In the genomic region with DNA sequence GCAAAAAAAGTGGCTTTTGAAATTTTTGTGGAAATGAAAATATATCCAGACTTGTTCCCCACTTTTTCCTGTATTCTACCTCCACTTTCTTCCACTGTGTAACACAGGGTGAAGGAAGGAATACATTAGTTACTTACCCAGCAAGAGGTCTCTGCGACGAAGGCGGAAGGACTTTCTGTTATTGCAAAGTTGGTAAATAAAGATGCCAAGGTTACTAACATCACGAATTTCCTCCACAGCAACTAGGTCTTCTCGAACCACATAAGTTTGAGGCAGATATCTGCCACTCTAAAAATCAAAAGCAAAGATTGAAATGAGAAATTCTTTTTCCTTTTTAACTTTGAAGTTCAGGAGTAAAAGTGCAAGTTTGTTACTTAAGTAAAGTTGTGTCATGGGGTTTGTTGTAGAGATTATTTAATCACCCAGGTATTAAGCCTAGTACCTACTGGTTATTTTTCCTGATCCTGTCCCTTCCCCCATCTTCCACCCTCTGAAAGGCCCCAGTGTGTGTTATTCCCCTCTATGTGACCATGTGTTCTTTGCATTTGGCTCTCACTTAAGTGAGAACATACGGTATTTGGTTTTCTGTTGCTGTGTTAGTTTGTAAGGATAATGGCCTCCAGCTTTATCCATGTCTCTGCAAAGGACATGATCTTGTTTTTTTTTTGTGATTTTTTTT, we compare ENCODE assay signal across 33 cellular contexts. TPM values are rescaled to one million over a fixed set of nuclear protein-coding genes. Genes with fewer than 3 reads are reported as not detected.
A peak's percentile ranks its signal among the peaks of the same experiment; 100 is the strongest.
DNase-seq lines count a peak whose midpoint lies in the region; ATAC-seq, FAIRE-seq and TF ChIP-seq lines count a peak whose summit lies in the region.
"Had no signal": no experiment of that assay in that cellular context is flagged by ENCODE, and none has a peak within 500 bp of the region (broad histone marks: within the 10 kb centered on the region; RNA-seq: fewer than 3 reads in every experiment).

No MANE protein-coding gene starts in this region.

- peaks cover 53% of the 10 kb centered on the region for H3K36me3 Mint-ChIP-seq in activated T-cell treated with anti-CD3 and anti-CD28 coated beads, Interleukin-2, amount 50 U/mL, for 24 hours (ENCODE audit: low read depth)
- H3K36me3 Mint-ChIP-seq in CD8-positive, alpha-beta T cell = peaks cover 49% of the 10 kb centered on the region
- peaks cover 41% of the 10 kb centered on the region for H3K36me3 Mint-ChIP-seq in activated CD4-positive, alpha-beta memory T cell treated with anti-CD3 and anti-CD28 coated beads for 36 hours
- H3K36me3 Mint-ChIP-seq in astrocyte (ENCODE audit: low read depth, unreplicated experiment) (no peaks in the 10 kb centered on the region), natural killer cell (no peaks in the 10 kb centered on the region)
- H3K36me3 Mint-ChIP-seq: neural progenitor cell had no signal

- no peak overlapping the region for H3K27ac ChIP-seq in CD8-positive, alpha-beta T cell (ENCODE audit: low read depth, low read length)
- H3K27ac ChIP-seq in astrocyte (ENCODE audit: low read depth, low read length) = no peak overlapping the region
- H3K27ac ChIP-seq: foreskin keratinocyte, heart left ventricle, lower lobe of right lung, neural progenitor cell, right atrium auricular region, upper lobe of left lung, VCaP had no signal

- H3K36me3 ChIP-seq in CD8-positive, alpha-beta T cell (ENCODE audit: insufficient read depth, low read length) = no peaks in the 10 kb centered on the region
- H3K36me3 ChIP-seq in astrocyte (ENCODE audit: insufficient read depth, low read length) (no peaks in the 10 kb centered on the region), mucosa of descending colon (ENCODE audit: low read depth) (no peaks in the 10 kb centered on the region)
- H3K36me3 ChIP-seq: BE2C, lower lobe of right lung, neural progenitor cell, right atrium auricular region, upper lobe of left lung had no signal

- H3K4me1 Mint-ChIP-seq in activated T-cell treated with anti-CD3 and anti-CD28 coated beads, Interleukin-2, amount 50 U/mL, for 24 hours (ENCODE audit: low read depth) = peaks cover 34% of the 10 kb centered on the region
- peaks cover 35% of the 10 kb centered on the region for H3K4me1 Mint-ChIP-seq in CD8-positive, alpha-beta T cell (ENCODE audit: low read depth)
- peaks cover 28% of the 10 kb centered on the region for H3K4me1 Mint-ChIP-seq in activated CD4-positive, alpha-beta memory T cell treated with anti-CD3 and anti-CD28 coated beads for 36 hours (ENCODE audit: low read depth)
- H3K4me1 Mint-ChIP-seq in astrocyte (ENCODE audit: low read depth, unreplicated experiment) (peaks cover 2% of the 10 kb centered on the region), natural killer cell (peaks cover 10 to 13% of the 10 kb centered on the region in 2 donors)

- no peaks in the 10 kb centered on the region for H3K79me2 ChIP-seq in astrocyte (ENCODE audit: insufficient read depth, low read length)

- peaks cover 11% of the 10 kb centered on the region for H3K4me1 ChIP-seq in CD8-positive, alpha-beta T cell (ENCODE audit: insufficient read depth, low read length)
- H3K4me1 ChIP-seq in astrocyte (ENCODE audit: insufficient read depth, low read length) (no peaks in the 10 kb centered on the region), mucosa of descending colon (ENCODE audit: low read depth) (no peaks in the 10 kb centered on the region)
- H3K4me1 ChIP-seq: BE2C, Caco-2, foreskin keratinocyte, lower lobe of right lung, neural progenitor cell, right atrium auricular region, upper lobe of left lung had no signal

- no peak overlapping the region for H3K9ac ChIP-seq in astrocyte (ENCODE audit: low read length)
- H3K9ac ChIP-seq: neural progenitor cell had no signal

- POLR2A ChIA-PET in CD8-positive, alpha-beta T cell (lab: Charles Lee) = no interaction called here
- POLR2A ChIA-PET in activated CD4-positive, alpha-beta memory T cell treated with anti-CD3 and anti-CD28 coated beads for 36 hours (lab: Charles Lee) = no interaction called here

- CTCF ChIA-PET in CD8-positive, alpha-beta T cell (lab: Charles Lee) = no interaction called here
- CTCF ChIA-PET in activated CD4-positive, alpha-beta memory T cell treated with anti-CD3 and anti-CD28 coated beads for 36 hours (lab: Charles Lee) = no interaction called here

- no peak for DNase-seq in activated T-cell treated with anti-CD3 and anti-CD28 coated beads, Interleukin-2, amount 50 U/mL, for 24 hours
- DNase-seq in activated T-cell treated with anti-CD3 and anti-CD28 coated beads, Interleukin-2, amount 50 U/mL, for 1 hour = no peak
- no peak for DNase-seq in CD8-positive, alpha-beta T cell
- DNase-seq in activated CD4-positive, alpha-beta memory T cell treated with anti-CD3 and anti-CD28 coated beads for 36 hours = no peak
- DNase-seq in astrocyte (ENCODE audit: low read depth) = no peak
- DNase-seq in natural killer cell = no peak
- no peak for DNase-seq in mucosa of descending colon
- DNase-seq: ACHN; activated effector memory CD4-positive, alpha-beta T cell treated with Interleukin-2 at 50 U/mL for 16 hours; BE2C; Caco-2; cortex of kidney; endodermal cell; foreskin keratinocyte; GDM1; heart left ventricle; lower lobe of right lung; NCI-H1092 treated with DMSO at 0.1 percent for 48 hours; NCI-H187; NCI-H2171; NCI-H524; stimulated activated CD4-positive, alpha-beta T cell treated with anti-CD3 and anti-CD28 coated beads, Interleukin-2, amount 100 ng/mL, for 24 hours; upper lobe of left lung had no signal

- H3K9me3 ChIP-seq in CD8-positive, alpha-beta T cell (ENCODE audit: low read length) = no peaks in the 10 kb centered on the region
- H3K9me3 ChIP-seq in astrocyte (ENCODE audit: insufficient read depth, low read depth, low read length) = no peaks in the 10 kb centered on the region
- H3K9me3 ChIP-seq in mucosa of descending colon = no peaks in the 10 kb centered on the region
- H3K9me3 ChIP-seq: BE2C, Caco-2, heart left ventricle, lower lobe of right lung, right atrium auricular region, upper lobe of left lung had no signal

- no peaks in the 10 kb centered on the region for H3K27me3 ChIP-seq in CD8-positive, alpha-beta T cell (ENCODE audit: insufficient read depth, low read length)
- no peaks in the 10 kb centered on the region for H3K27me3 ChIP-seq in astrocyte (ENCODE audit: insufficient read depth, low read length)
- H3K27me3 ChIP-seq: BE2C, foreskin keratinocyte, heart left ventricle, right atrium auricular region, upper lobe of left lung had no signal

- H3K4me3 ChIP-seq in CD8-positive, alpha-beta T cell (ENCODE audit: low read depth, low read length) = no peak overlapping the region
- H3K4me3 ChIP-seq in astrocyte (ENCODE audit: insufficient read depth, low read depth, low read length) (no peak overlapping the region), mucosa of descending colon (no peak overlapping the region)
- H3K4me3 ChIP-seq: heart left ventricle, lower lobe of right lung, neural progenitor cell, right atrium auricular region, upper lobe of left lung had no signal

- peak; percentile 54 for ATAC-seq in CD8-positive, alpha-beta T cell
- ATAC-seq in natural killer cell = no peak
- no peak for ATAC-seq in mucosa of descending colon
- ATAC-seq in HG03095 (IDR thresholded peaks at IDR 0.05; ENCODE audit: unreplicated experiment) = no peak
- ATAC-seq: esophagus mucosa, foreskin keratinocyte, heart left ventricle, lower lobe of right lung, SK-N-SH treated with all-trans-retinoic acid at 6 μM for 48 hours had no signal

- TF ChIP-seq CTCF in CD8-positive, alpha-beta T cell (IDR thresholded peaks at IDR 0.05) = no peak
- TF ChIP-seq CTCF in astrocyte (IDR thresholded peaks at IDR 0.05; ENCODE audit: insufficient read depth, low read depth, low read length) = no peak
- no peak for TF ChIP-seq CTCF in natural killer cell (IDR thresholded peaks at IDR 0.05)
- no peak for TF ChIP-seq CTCF in mucosa of descending colon (IDR thresholded peaks at IDR 0.05)

- peaks cover 31% of the 10 kb centered on the region for H3K27me3 Mint-ChIP-seq in activated T-cell treated with anti-CD3 and anti-CD28 coated beads, Interleukin-2, amount 50 U/mL, for 24 hours
- H3K27me3 Mint-ChIP-seq in CD8-positive, alpha-beta T cell (ENCODE audit: low read depth) = no peaks in the 10 kb centered on the region
- no peaks in the 10 kb centered on the region for H3K27me3 Mint-ChIP-seq in activated CD4-positive, alpha-beta memory T cell treated with anti-CD3 and anti-CD28 coated beads for 36 hours
- H3K27me3 Mint-ChIP-seq in astrocyte (ENCODE audit: low read depth, unreplicated experiment) (no peaks in the 10 kb centered on the region), natural killer cell (ENCODE audit: low read depth in 2 of 2) (no peaks in the 10 kb centered on the region)

- H3K9me3 Mint-ChIP-seq in activated T-cell treated with anti-CD3 and anti-CD28 coated beads, Interleukin-2, amount 50 U/mL, for 24 hours = no peaks in the 10 kb centered on the region
- H3K9me3 Mint-ChIP-seq in CD8-positive, alpha-beta T cell = no peaks in the 10 kb centered on the region
- no peaks in the 10 kb centered on the region for H3K9me3 Mint-ChIP-seq in activated CD4-positive, alpha-beta memory T cell treated with anti-CD3 and anti-CD28 coated beads for 36 hours
- H3K9me3 Mint-ChIP-seq in astrocyte (ENCODE audit: unreplicated experiment) = peaks cover 4% of the 10 kb centered on the region
- H3K9me3 Mint-ChIP-seq in natural killer cell = no peaks in the 10 kb centered on the region
- H3K9me3 Mint-ChIP-seq: neural progenitor cell had no signal

- no peaks in the 10 kb centered on the region for H4K20me1 ChIP-seq in astrocyte (ENCODE audit: insufficient read depth, low read length)

- intact Hi-C loops in CD8-positive, alpha-beta T cell (cut with DNase I, micrococcal nuclease) = loop anchor here (10.0 kb wide), 3 partner anchors 87 to 407 kb away; a partner anchor contains a TSS
- intact Hi-C loops in activated CD4-positive, alpha-beta memory T cell treated with anti-CD3 and anti-CD28 coated beads for 36 hours (cut with micrococcal nuclease) = no loop called here
- intact Hi-C loops in natural killer cell (cut with micrococcal nuclease) = no loop called here
- intact Hi-C loops in mucosa of descending colon (cut with DNase I, micrococcal nuclease) = no loop called here

- H3K27ac Mint-ChIP-seq in activated T-cell treated with anti-CD3 and anti-CD28 coated beads, Interleukin-2, amount 50 U/mL, for 24 hours = peak overlapping the region; percentile 88
- H3K27ac Mint-ChIP-seq in CD8-positive, alpha-beta T cell = peak overlapping the region; percentile 87
- peak overlapping the region; percentile 90 for H3K27ac Mint-ChIP-seq in activated CD4-positive, alpha-beta memory T cell treated with anti-CD3 and anti-CD28 coated beads for 36 hours
- H3K27ac Mint-ChIP-seq in astrocyte (ENCODE audit: unreplicated experiment) = no peak overlapping the region
- peak overlapping the region in 1 of 2 donors; percentile 12 for H3K27ac Mint-ChIP-seq in natural killer cell
- H3K27ac Mint-ChIP-seq: endodermal cell, neural progenitor cell had no signal

- FAIRE-seq in astrocyte (lab: Jason Lieb, UNC) = peak; percentile 65
- FAIRE-seq: bronchial epithelial cell had no signal

- no peak overlapping the region for H2AFZ ChIP-seq in astrocyte (ENCODE audit: low read depth, low read length)
- H2AFZ ChIP-seq: neural progenitor cell had no signal

- H3K4me3 Mint-ChIP-seq in activated T-cell treated with anti-CD3 and anti-CD28 coated beads, Interleukin-2, amount 50 U/mL, for 24 hours = peak overlapping the region; percentile 57
- H3K4me3 Mint-ChIP-seq in CD8-positive, alpha-beta T cell = peak overlapping the region; percentile 29
- H3K4me3 Mint-ChIP-seq in activated CD4-positive, alpha-beta memory T cell treated with anti-CD3 and anti-CD28 coated beads for 36 hours = peak overlapping the region; percentile 65
- no peak overlapping the region for H3K4me3 Mint-ChIP-seq in astrocyte (ENCODE audit: unreplicated experiment)
- H3K4me3 Mint-ChIP-seq in natural killer cell = no peak overlapping the region
- H3K4me3 Mint-ChIP-seq: endodermal cell, neural progenitor cell had no signal

- H3K4me2 ChIP-seq in astrocyte (ENCODE audit: low read length) = no peak overlapping the region
- H3K4me2 ChIP-seq: neural progenitor cell had no signal

RNA-seq across cellular contexts. Expression of a gene that starts 5.8 kb away (rescaled TPM):
- total RNA-seq in CD8-positive, alpha-beta T cell = 100 to 1,000 TPM; 123 to 125 TPM
- total RNA-seq in activated CD4-positive, alpha-beta memory T cell treated with anti-CD3 and anti-CD28 coated beads for 36 hours = 10 to 100 TPM; 87.7 to 98.1 TPM
- total RNA-seq in astrocyte (40.7 and 54.1 TPM in 2 replicates), natural killer cell (10 to 100 TPM; 34.7 to 72.5 (median 64.8) TPM), mucosa of descending colon (10 to 100 TPM; 14.5 to 36.0 (median 16.4) TPM)
- total RNA-seq: Caco-2, HT-29, kidney epithelial cell, M059J had no signal

Comparison
In these comparisons a context has a peak if more than half of its experiments do, and no peak if none do; other contexts are left out.
1. H3K4me3 Mint-ChIP-seq: peak in activated T-cell treated with anti-CD3 and anti-CD28 coated beads, Interleukin-2, amount 50 U/mL, for 24 hours (single experiment), CD8-positive, alpha-beta T cell (single experiment) and activated CD4-positive, alpha-beta memory T cell treated with anti-CD3 and anti-CD28 coated beads for 36 hours (single experiment); none in astrocyte (single experiment) and natural killer cell (single experiment).
2. intact Hi-C loops: an anchor here in CD8-positive, alpha-beta T cell (10.0 kb wide); none called in activated CD4-positive, alpha-beta memory T cell treated with anti-CD3 and anti-CD28 coated beads for 36 hours, natural killer cell and mucosa of descending colon.